ENCODE assay signal across 29 cellular contexts in genomic region chr1:71526824-71527223, GRCh38.
"Had no signal": no experiment of that assay in that cellular context is flagged by ENCODE, and none has a peak within 500 bp of the region (broad histone marks: within the 10 kb centered on the region; RNA-seq: fewer than 3 reads in every experiment).

No MANE protein-coding gene starts in this region.

- H3K4me3 ChIP-seq: neural progenitor cell, ovary, psoas muscle, right lobe of liver, sigmoid colon, skin epidermis, smooth muscle cell, spleen, suprapubic skin, testis, tibial artery, transverse colon, upper lobe of right lung, uterus had no signal

- H2AFZ ChIP-seq: neural progenitor cell, parathyroid adenoma had no signal

- H3K27ac ChIP-seq: neural progenitor cell, ovary, parathyroid adenoma, psoas muscle, right lobe of liver, sigmoid colon, skin epidermis, spleen, suprapubic skin, testis, tibial artery, transverse colon, upper lobe of right lung, uterus had no signal

- H3K79me2 ChIP-seq: parathyroid adenoma had no signal

- ATAC-seq: natural killer cell; psoas muscle; right cardiac atrium; right lobe of liver; stimulated activated memory B cell treated with anti-CD40 and anti-IgM and Interleukin-4, amounts not matched to agents 10 μg/mL and 1 μg/mL and 100 μg/mL, for 72 hours; stimulated activated naive CD8-positive, alpha-beta T cell treated with anti-CD3 and anti-CD28 coated beads, Interleukin-15, amount 100 ng/mL, for 72 hours; stimulated activated naive CD8-positive, alpha-beta T cell treated with anti-CD3 and anti-CD28 coated beads, Interleukin-15, Interleukin-2, amounts not matched to agents 100 U/mL and 50 U/mL, for 24 hours; upper lobe of right lung had no signal

- DNase-seq: natural killer cell; occipital lobe; ovary; posterior cingulate gyrus; psoas muscle; right cardiac atrium; right lobe of liver; sigmoid colon; spleen; stimulated activated CD4-positive, alpha-beta T cell treated with anti-CD3 and anti-CD28 coated beads, Interleukin-12 subunit alpha, Interleukin-12 subunit beta, amount 100 ng/mL, for 4 hours; stimulated activated CD4-positive, alpha-beta T cell treated with anti-CD3 and anti-CD28 coated beads, Interleukin-1b, Interleukin-23, amount 100 ng/mL, for 48 hours; stimulated activated CD4-positive, alpha-beta T cell treated with anti-CD3 and anti-CD28 coated beads, Interleukin-4, amount 100 ng/mL, for 1 hour; stimulated activated CD4-positive, alpha-beta T cell treated with anti-CD3 and anti-CD28 coated beads, Interleukin-4, amount 100 ng/mL, for 4 hours; stimulated activated CD8-positive, alpha-beta memory T cell treated with anti-CD3 and anti-CD28 coated beads, Interleukin-4, amount 100 ng/mL, for 48 hours; stimulated activated naive CD4-positive, alpha-beta T cell; stimulated activated naive CD8-positive, alpha-beta T cell treated with anti-CD3 and anti-CD28 coated beads, Interleukin-15, amount 100 ng/mL, for 72 hours; stimulated activated naive CD8-positive, alpha-beta T cell treated with anti-CD3 and anti-CD28 coated beads, Interleukin-15, Interleukin-2, amounts not matched to agents 100 U/mL and 50 U/mL, for 24 hours; substantia nigra; testis; tibial artery; transverse colon; upper lobe of right lung; uterus had no signal

- H3K9me3 ChIP-seq: ovary, psoas muscle, right lobe of liver, sigmoid colon, spleen, suprapubic skin, testis, tibial artery, transverse colon, upper lobe of right lung, uterus had no signal

- H3K4me2 ChIP-seq: neural progenitor cell, smooth muscle cell had no signal

- H3K27me3 ChIP-seq: neural progenitor cell, ovary, sigmoid colon, spleen, suprapubic skin, testis, tibial artery, transverse colon, upper lobe of right lung, uterus had no signal

- H3K36me3 ChIP-seq: neural progenitor cell, ovary, right lobe of liver, sigmoid colon, spleen, suprapubic skin, tibial artery, transverse colon, upper lobe of right lung, uterus had no signal

- H3K4me1 ChIP-seq: neural progenitor cell, parathyroid adenoma, psoas muscle, right lobe of liver, sigmoid colon, spleen, suprapubic skin, testis, tibial artery, transverse colon, upper lobe of right lung, uterus had no signal

- H3K9ac ChIP-seq: neural progenitor cell, parathyroid adenoma had no signal
